ENCODE assay signal across 7 cellular contexts in genomic region chr13:99727651-99728050, GRCh38.
DNase-seq lines count a peak whose midpoint lies in the region; ATAC-seq, FAIRE-seq and TF ChIP-seq lines count a peak whose summit lies in the region.
"Not testable (repeated sequence)": the region's sequence is repeated elsewhere in the genome, so short reads cannot be mapped to it uniquely, and the experiment has no call there.

No MANE protein-coding gene starts in this region.

- WGBS in H9 (ENCODE audit: extremely low coverage, insufficient read length, low lambda C conversion rate): no CpG with 5 or more reads among the region's 6 CpGs
- WGBS in H1 (ENCODE audit: extremely low coverage in 1 of 2, insufficient coverage in 1 of 2, insufficient read length in 1 of 2, insufficient replicate concordance in 2 of 2, low coverage in 1 of 2, low lambda C conversion rate in 2 of 2, missing lambda C conversion rate in 1 of 2), 2 experiments: 96% methylated on average over 6 of the region's 6 CpGs; no CpG with 5 or more reads in 1 of the 2 experiments
- no CpG with 5 or more reads among the region's 6 CpGs for WGBS in neuronal stem cell (ENCODE audit: extremely low coverage in 2 of 2, insufficient read length in 2 of 2, insufficient replicate concordance in 1 of 2), 2 donors
- 41 to 61% methylated on average over 6 of the region's 6 CpGs for WGBS in thyroid gland, 2 donors

- H2BK15ac ChIP-seq in H9 (ENCODE audit: low read depth, low read length); H1 (ENCODE audit: low read length); neuronal stem cell (ENCODE audit: low read length): not testable (repeated sequence)

- not testable (repeated sequence) for TF ChIP-seq POLR2A in H1 (IDR thresholded peaks at IDR 0.05; ENCODE audit: control extremely low read depth in 1 of 2, low read depth in 2 of 2, low read length in 2 of 2); thyroid gland (IDR thresholded peaks at IDR 0.05)

- H4K5ac ChIP-seq in H9 (ENCODE audit: insufficient read length, low read depth, low read length); H1 (ENCODE audit: insufficient read length, low read depth, low read length): not testable (repeated sequence)

- H4K91ac ChIP-seq in H9 (ENCODE audit: insufficient read length, low read depth, low read length); neuronal stem cell (ENCODE audit: low read depth, low read length, poor library complexity): not testable (repeated sequence)
- peak overlapping the region; percentile 77 for H4K91ac ChIP-seq in H1 (replicated peaks; ENCODE audit: insufficient read length, low read length)

- CTCF ChIA-PET in WTC11 (lab: Charles Lee); H1 (lab: Charles Lee; ENCODE audit: partially characterized antibody): not testable (repeated sequence)

- H3K27me3 Mint-ChIP-seq in H9 (ENCODE audit: low read depth); WTC11 (ENCODE audit: low read depth); neural crest cell (ENCODE audit: low read depth): not testable (repeated sequence)

- intact Hi-C loops in thyroid gland (cut with DNase I): not testable (repeated sequence)

- H3K18ac ChIP-seq in H9 (ENCODE audit: insufficient read length, low read depth, low read length); H1 (ENCODE audit: extremely low read depth, low read length); neuronal stem cell (ENCODE audit: low read length): not testable (repeated sequence)

- peak; percentile 11 for DNase-seq in H9
- not testable (repeated sequence) for DNase-seq in WTC11 (ENCODE audit: low spot score); H1 (ENCODE audit: low read depth in 1 of 2, low spot score in 2 of 2); neural crest cell (ENCODE audit: low read depth, low spot score); neuronal stem cell (ENCODE audit: low spot score)
- peak; percentile 8 for DNase-seq in islet precursor cell
- DNase-seq in thyroid gland: peak; percentile 54 to 68

- not testable (repeated sequence) for TF ChIP-seq CTCF in H9 (conservative IDR thresholded peaks at IDR 0.05); WTC11 (IDR thresholded peaks at IDR 0.05); H1 (IDR thresholded peaks at IDR 0.05; ENCODE audit: control extremely low read depth in 1 of 3, insufficient read depth in 1 of 3, low read depth in 1 of 3, low read length in 3 of 3); neural crest cell (conservative IDR thresholded peaks at IDR 0.05); thyroid gland (IDR thresholded peaks at IDR 0.05)

- H2AFZ ChIP-seq in H9 (ENCODE audit: low read length); H1 (ENCODE audit: low read length); neuronal stem cell (ENCODE audit: low read length): not testable (repeated sequence)

- not testable (repeated sequence) for H3K4me3 ChIP-seq in H1 (ENCODE audit: extremely low read depth in 1 of 4, insufficient read depth in 2 of 4, low read depth in 3 of 4, low read length in 4 of 4); neuronal stem cell (ENCODE audit: low read length in 2 of 2); thyroid gland (replicated peaks in 1 of 3)

- not testable (repeated sequence) for FAIRE-seq in H1 (lab: Jason Lieb, UNC)

- not testable (repeated sequence) for H3K56ac ChIP-seq in H9 (ENCODE audit: insufficient read length, low read depth, low read length); H1 (replicated peaks; ENCODE audit: insufficient read length, low read depth, low read length)

- not testable (repeated sequence) for H2BK12ac ChIP-seq in H9 (ENCODE audit: insufficient read length, low read depth, low read length); H1 (ENCODE audit: low read depth, low read length); neuronal stem cell (ENCODE audit: low read length)

- not testable (repeated sequence) for H3K79me2 ChIP-seq in H9 (ENCODE audit: insufficient read depth, low read length); H1 (ENCODE audit: control insufficient read depth in 1 of 2, insufficient read depth in 2 of 2, low read length in 2 of 2)

- not testable (repeated sequence) for H3K36me3 ChIP-seq in H1 (ENCODE audit: control insufficient read depth in 2 of 4, insufficient read depth in 4 of 4, low read length in 3 of 4); neuronal stem cell (replicated peaks in 1 of 2; ENCODE audit: control insufficient read depth in 2 of 2, insufficient read depth in 2 of 2, low read length in 2 of 2); thyroid gland

- H2BK5ac ChIP-seq in H9 (ENCODE audit: insufficient read length, low read length); neuronal stem cell (ENCODE audit: low read length): not testable (repeated sequence)
- H2BK5ac ChIP-seq in H1 (ENCODE audit: low read depth, low read length): peak overlapping the region; percentile 36; the same call in 1 of the 2 replicates

- ATAC-seq in WTC11: not testable (repeated sequence)

- peaks cover 17% of the 10 kb centered on the region; the same call in 1 of the 2 replicates for H3K4me1 ChIP-seq in H9 (ENCODE audit: insufficient read depth, low read length)
- peaks cover 7 to 27% (median 19%) of the 10 kb centered on the region in 4 experiments for H3K4me1 ChIP-seq in H1 (replicated peaks in 1 of 4; ENCODE audit: control insufficient read depth in 3 of 4, insufficient read depth in 4 of 4, low read length in 3 of 4)
- peaks cover 41 to 45% of the 10 kb centered on the region in 2 donors for H3K4me1 ChIP-seq in neuronal stem cell (ENCODE audit: control insufficient read depth in 2 of 2, insufficient read depth in 1 of 2, low read depth in 1 of 2, low read length in 2 of 2)
- not testable (repeated sequence) for H3K4me1 ChIP-seq in thyroid gland

- not testable (repeated sequence) for H3T11ph ChIP-seq in H9 (ENCODE audit: low read length)

- H2BK120ac ChIP-seq in H9 (ENCODE audit: low read depth, low read length, poor library complexity, severe bottlenecking); neuronal stem cell (ENCODE audit: low read depth, low read length): not testable (repeated sequence)
- peak overlapping the region; percentile 79 for H2BK120ac ChIP-seq in H1 (replicated peaks; ENCODE audit: low read depth, low read length)

- not testable (repeated sequence) for H3K9ac ChIP-seq in H9 (ENCODE audit: extremely low read depth, insufficient read length, low read length); H1 (replicated peaks in 1 of 4; ENCODE audit: extremely low read depth in 1 of 4, low read depth in 3 of 4, low read length in 3 of 4); neuronal stem cell (ENCODE audit: low read depth, low read length, poor library complexity)

- TF ChIP-seq EP300 in H1 (IDR thresholded peaks at IDR 0.05; ENCODE audit: borderline replicate concordance in 1 of 2, low read depth in 2 of 2, low read length in 2 of 2): not testable (repeated sequence)

- not testable (repeated sequence) for H2AK5ac ChIP-seq in H9 (ENCODE audit: insufficient read length, low read length); neuronal stem cell (ENCODE audit: low read depth, low read length)
- H2AK5ac ChIP-seq in H1 (ENCODE audit: low read depth, low read length): 0 out of 2 replicates have a peak overlapping the region, but pooled peaks have one; percentile 14

- not testable (repeated sequence) for H3K4ac ChIP-seq in H9 (ENCODE audit: low read depth, low read length); neuronal stem cell (ENCODE audit: low read length)
- peak overlapping the region; percentile 37 for H3K4ac ChIP-seq in H1 (replicated peaks; ENCODE audit: insufficient read length, low read depth, low read length)

- H3K4me3 Mint-ChIP-seq in H9, WTC11: not testable (repeated sequence)
- peak overlapping the region; percentile 0 for H3K4me3 Mint-ChIP-seq in neural crest cell

- not testable (repeated sequence) for H3K27ac ChIP-seq in H9 (ENCODE audit: insufficient read length, low read depth, low read length); H1 (ENCODE audit: low read depth, low read length); thyroid gland
- peak overlapping the region; percentile 81 for H3K27ac ChIP-seq in neuronal stem cell (replicated peaks; ENCODE audit: low read length)

- H2BK20ac ChIP-seq in H9 (ENCODE audit: low read depth, low read length, poor library complexity, severe bottlenecking): not testable (repeated sequence)
- peak overlapping the region; percentile 5; the same call in 1 of the 2 replicates for H2BK20ac ChIP-seq in H1 (ENCODE audit: low read length)

- H3K36me3 Mint-ChIP-seq in H9 (ENCODE audit: insufficient read depth in 1 of 3, low read depth in 3 of 3); WTC11; neural crest cell (ENCODE audit: low read depth): not testable (repeated sequence)

- TF ChIP-seq RAD21 in H1 (IDR thresholded peaks at IDR 0.05 in 1 of 2, conservative IDR thresholded peaks at IDR 0.05 in 1 of 2; ENCODE audit: low read depth in 2 of 2, low read length in 2 of 2): not testable (repeated sequence)

- H3K14ac ChIP-seq in H9 (ENCODE audit: insufficient read depth, low read length); H1 (ENCODE audit: insufficient read length); neuronal stem cell (ENCODE audit: low read length): not testable (repeated sequence)

- H4K20me1 ChIP-seq in H9 (ENCODE audit: control insufficient read depth, insufficient read depth, insufficient read length); H1 (replicated peaks in 1 of 2; ENCODE audit: control insufficient read depth in 1 of 2, insufficient read depth in 2 of 2, low read length in 2 of 2): not testable (repeated sequence)

- not testable (repeated sequence) for H3K4me2 ChIP-seq in H9 (ENCODE audit: insufficient read depth, insufficient read length, low read length); H1 (ENCODE audit: insufficient read depth in 1 of 2, low read depth in 2 of 2, low read length in 2 of 2); neuronal stem cell (ENCODE audit: insufficient read depth, low read length, poor library complexity, severe bottlenecking)

- H3K23me2 ChIP-seq in H9 (ENCODE audit: insufficient read length, low read depth, low read length, poor library complexity, severe bottlenecking); H1 (ENCODE audit: low read depth, low read length): not testable (repeated sequence)

- H3K27ac Mint-ChIP-seq in H9 (peak overlapping the region in 2 of 3 experiments; percentile 79 to 89; a peak in 4 of 7 replicates), WTC11 (peak overlapping the region; percentile 57), neural crest cell (ENCODE audit: unreplicated experiment) (peak overlapping the region; percentile 36)

- peaks cover 61 to 74% of the 10 kb centered on the region in 2 experiments for H3K4me1 Mint-ChIP-seq in H9
- H3K4me1 Mint-ChIP-seq in WTC11: peaks cover 75% of the 10 kb centered on the region
- peaks cover 62% of the 10 kb centered on the region for H3K4me1 Mint-ChIP-seq in neural crest cell

- H4K8ac ChIP-seq in H9 (replicated peaks; ENCODE audit: insufficient read length, low read depth, low read length); H1 (ENCODE audit: extremely low read depth, insufficient read depth, low read length); neuronal stem cell (ENCODE audit: low read depth, low read length): not testable (repeated sequence)

- not testable (repeated sequence) for H3K79me1 ChIP-seq in H9 (ENCODE audit: insufficient read depth, low read depth, low read length, poor library complexity, severe bottlenecking); H1 (ENCODE audit: low read depth, low read length); neuronal stem cell (ENCODE audit: low read depth, low read length)

- not testable (repeated sequence) for H3K23ac ChIP-seq in H9 (ENCODE audit: insufficient read length, low read depth, low read length); H1 (ENCODE audit: insufficient read length); neuronal stem cell (ENCODE audit: low read depth, low read length, poor library complexity)

- not testable (repeated sequence) for H3K9me3 Mint-ChIP-seq in H9, WTC11, neural crest cell

- POLR2A ChIA-PET in WTC11 (lab: Charles Lee): interaction anchor here (0.7 kb wide), 1 partner anchor 87 kb away, joined by 3 read pairs; no protein-coding TSS in a partner anchor
- POLR2A ChIA-PET in H1 (lab: Charles Lee; ENCODE audit: partially characterized antibody): not testable (repeated sequence)

- not testable (repeated sequence) for H3K27me3 ChIP-seq in H9 (ENCODE audit: insufficient read depth, low read length); H1 (replicated peaks in 1 of 4; ENCODE audit: control insufficient read depth in 3 of 4, extremely low read depth in 1 of 4, insufficient read depth in 3 of 4, low read length in 3 of 4); neuronal stem cell (ENCODE audit: control insufficient read depth in 3 of 3, insufficient read depth in 3 of 3, low read depth in 1 of 3, low read length in 3 of 3); thyroid gland

- H3K9me3 ChIP-seq in H9 (ENCODE audit: control insufficient read depth, low read depth, low read length); H1 (ENCODE audit: insufficient read depth in 2 of 2, low read depth in 1 of 2, low read length in 1 of 2); neuronal stem cell (replicated peaks in 1 of 2; ENCODE audit: control insufficient read depth in 2 of 2, insufficient read depth in 1 of 2, low read depth in 1 of 2, low read length in 2 of 2); thyroid gland: not testable (repeated sequence)
